In genomic region chr18:48023334-48024008, GRCh38 we compare ENCODE assay signal across 1 cellular context.
TF ChIP-seq lines count a peak whose summit lies in the region.

No MANE protein-coding gene starts in this region.

TF ChIP-seq in HEK293, 187 proteins besides CTCF, POLR2A, EP300 and RAD21 (continued from another document):
- no peak for TF ChIP-seq ZNF510 (tag by site-specific recombination; IDR thresholded peaks at IDR 0.05; ENCODE audit: insufficient replicate concordance)
- peak; percentile 76 for TF ChIP-seq ZNF24 (tag by site-specific recombination; IDR thresholded peaks at IDR 0.05)
- peak; percentile 82; the same call in 1 of the 2 replicates for TF ChIP-seq ZSCAN18 (tag by site-specific recombination; IDR thresholded peaks at IDR 0.05)
- no peak for TF ChIP-seq ZNF768 (tag by site-specific recombination; IDR thresholded peaks at IDR 0.05)
- TF ChIP-seq ZNF76 (tag by site-specific recombination; IDR thresholded peaks at IDR 0.05; ENCODE audit: borderline replicate concordance, low read depth): peak; percentile 31; the same call in 1 of the 2 replicates
- TF ChIP-seq TCF7L2 (IDR thresholded peaks at IDR 0.05; ENCODE audit: borderline replicate concordance, low read depth, low read length): no peak
- no peak for TF ChIP-seq MEIS1 (CRISPR knock-in tag; IDR thresholded peaks at IDR 0.05; ENCODE audit: borderline replicate concordance)
- TF ChIP-seq BCL6B (tag by site-specific recombination; IDR thresholded peaks at IDR 0.05): 0 out of 2 replicates have a peak, but pooled peaks have one; percentile 32
- no peak for TF ChIP-seq ZNF549 (tag by site-specific recombination; IDR thresholded peaks at IDR 0.05)
- TF ChIP-seq ZNF704 (tag by site-specific recombination; IDR thresholded peaks at IDR 0.05): no peak
- no peak for TF ChIP-seq ZNF132 (tag by site-specific recombination; IDR thresholded peaks at IDR 0.05; ENCODE audit: borderline replicate concordance)
- TF ChIP-seq ZNF362 (tag by site-specific recombination; IDR thresholded peaks at IDR 0.05): no peak
- TF ChIP-seq ZNF202 (tag by site-specific recombination; IDR thresholded peaks at IDR 0.05; ENCODE audit: borderline replicate concordance): no peak
- TF ChIP-seq, protein P1, sequence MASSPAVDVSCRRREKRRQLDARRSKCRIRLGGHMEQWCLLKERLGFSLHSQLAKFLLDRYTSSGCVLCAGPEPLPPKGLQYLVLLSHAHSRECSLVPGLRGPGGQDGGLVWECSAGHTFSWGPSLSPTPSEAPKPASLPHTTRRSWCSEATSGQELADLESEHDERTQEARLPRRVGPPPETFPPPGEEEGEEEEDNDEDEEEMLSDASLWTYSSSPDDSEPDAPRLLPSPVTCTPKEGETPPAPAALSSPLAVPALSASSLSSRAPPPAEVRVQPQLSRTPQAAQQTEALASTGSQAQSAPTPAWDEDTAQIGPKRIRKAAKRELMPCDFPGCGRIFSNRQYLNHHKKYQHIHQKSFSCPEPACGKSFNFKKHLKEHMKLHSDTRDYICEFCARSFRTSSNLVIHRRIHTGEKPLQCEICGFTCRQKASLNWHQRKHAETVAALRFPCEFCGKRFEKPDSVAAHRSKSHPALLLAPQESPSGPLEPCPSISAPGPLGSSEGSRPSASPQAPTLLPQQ (tag by site-specific recombination; IDR thresholded peaks at IDR 0.05): peak; percentile 93
- TF ChIP-seq ZSCAN16 (tag by site-specific recombination; IDR thresholded peaks at IDR 0.05): no peak
- no peak for TF ChIP-seq KLF7 (tag by site-specific recombination; IDR thresholded peaks at IDR 0.05; ENCODE audit: borderline replicate concordance)
- TF ChIP-seq GFI1B (tag by site-specific recombination; IDR thresholded peaks at IDR 0.05): no peak; the same call in 1 of the 2 replicates
- TF ChIP-seq WT1 (tag by site-specific recombination; IDR thresholded peaks at IDR 0.05): peak; percentile 36; the same call in 1 of the 2 replicates
- no peak for TF ChIP-seq ZBTB1 (tag by site-specific recombination; IDR thresholded peaks at IDR 0.05)
- no peak for TF ChIP-seq ZNF677 (tag by site-specific recombination; IDR thresholded peaks at IDR 0.05)
- peak; percentile 63 for TF ChIP-seq FEZF1 (tag by site-specific recombination; IDR thresholded peaks at IDR 0.05)
- TF ChIP-seq, protein P2, sequence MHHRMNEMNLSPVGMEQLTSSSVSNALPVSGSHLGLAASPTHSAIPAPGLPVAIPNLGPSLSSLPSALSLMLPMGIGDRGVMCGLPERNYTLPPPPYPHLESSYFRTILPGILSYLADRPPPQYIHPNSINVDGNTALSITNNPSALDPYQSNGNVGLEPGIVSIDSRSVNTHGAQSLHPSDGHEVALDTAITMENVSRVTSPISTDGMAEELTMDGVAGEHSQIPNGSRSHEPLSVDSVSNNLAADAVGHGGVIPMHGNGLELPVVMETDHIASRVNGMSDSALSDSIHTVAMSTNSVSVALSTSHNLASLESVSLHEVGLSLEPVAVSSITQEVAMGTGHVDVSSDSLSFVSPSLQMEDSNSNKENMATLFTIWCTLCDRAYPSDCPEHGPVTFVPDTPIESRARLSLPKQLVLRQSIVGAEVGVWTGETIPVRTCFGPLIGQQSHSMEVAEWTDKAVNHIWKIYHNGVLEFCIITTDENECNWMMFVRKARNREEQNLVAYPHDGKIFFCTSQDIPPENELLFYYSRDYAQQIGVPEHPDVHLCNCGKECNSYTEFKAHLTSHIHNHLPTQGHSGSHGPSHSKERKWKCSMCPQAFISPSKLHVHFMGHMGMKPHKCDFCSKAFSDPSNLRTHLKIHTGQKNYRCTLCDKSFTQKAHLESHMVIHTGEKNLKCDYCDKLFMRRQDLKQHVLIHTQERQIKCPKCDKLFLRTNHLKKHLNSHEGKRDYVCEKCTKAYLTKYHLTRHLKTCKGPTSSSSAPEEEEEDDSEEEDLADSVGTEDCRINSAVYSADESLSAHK (tag by site-specific recombination; IDR thresholded peaks at IDR 0.05): peak; percentile 100
- TF ChIP-seq ZNF843 (tag by site-specific recombination; IDR thresholded peaks at IDR 0.05): peak; percentile 35; the same call in 1 of the 2 replicates
- TF ChIP-seq ZNF175 (tag by site-specific recombination; IDR thresholded peaks at IDR 0.05): no peak
- no peak for TF ChIP-seq OSR2 (tag by site-specific recombination; IDR thresholded peaks at IDR 0.05)
- no peak for TF ChIP-seq ZNF146 (tag by site-specific recombination; IDR thresholded peaks at IDR 0.05)
- TF ChIP-seq ZNF433 (tag by site-specific recombination; IDR thresholded peaks at IDR 0.05; ENCODE audit: low read depth): no peak
- peak; percentile 78 for TF ChIP-seq ZSCAN30 (tag by site-specific recombination; IDR thresholded peaks at IDR 0.05)
- TF ChIP-seq, protein P3, sequence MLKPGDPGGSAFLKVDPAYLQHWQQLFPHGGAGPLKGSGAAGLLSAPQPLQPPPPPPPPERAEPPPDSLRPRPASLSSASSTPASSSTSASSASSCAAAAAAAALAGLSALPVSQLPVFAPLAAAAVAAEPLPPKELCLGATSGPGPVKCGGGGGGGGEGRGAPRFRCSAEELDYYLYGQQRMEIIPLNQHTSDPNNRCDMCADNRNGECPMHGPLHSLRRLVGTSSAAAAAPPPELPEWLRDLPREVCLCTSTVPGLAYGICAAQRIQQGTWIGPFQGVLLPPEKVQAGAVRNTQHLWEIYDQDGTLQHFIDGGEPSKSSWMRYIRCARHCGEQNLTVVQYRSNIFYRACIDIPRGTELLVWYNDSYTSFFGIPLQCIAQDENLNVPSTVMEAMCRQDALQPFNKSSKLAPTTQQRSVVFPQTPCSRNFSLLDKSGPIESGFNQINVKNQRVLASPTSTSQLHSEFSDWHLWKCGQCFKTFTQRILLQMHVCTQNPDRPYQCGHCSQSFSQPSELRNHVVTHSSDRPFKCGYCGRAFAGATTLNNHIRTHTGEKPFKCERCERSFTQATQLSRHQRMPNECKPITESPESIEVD (tag by site-specific recombination; IDR thresholded peaks at IDR 0.05): no peak
- TF ChIP-seq IKZF3 (tag by site-specific recombination; IDR thresholded peaks at IDR 0.05): peak; percentile 53; the same call in 1 of the 2 replicates
- TF ChIP-seq, protein P4, sequence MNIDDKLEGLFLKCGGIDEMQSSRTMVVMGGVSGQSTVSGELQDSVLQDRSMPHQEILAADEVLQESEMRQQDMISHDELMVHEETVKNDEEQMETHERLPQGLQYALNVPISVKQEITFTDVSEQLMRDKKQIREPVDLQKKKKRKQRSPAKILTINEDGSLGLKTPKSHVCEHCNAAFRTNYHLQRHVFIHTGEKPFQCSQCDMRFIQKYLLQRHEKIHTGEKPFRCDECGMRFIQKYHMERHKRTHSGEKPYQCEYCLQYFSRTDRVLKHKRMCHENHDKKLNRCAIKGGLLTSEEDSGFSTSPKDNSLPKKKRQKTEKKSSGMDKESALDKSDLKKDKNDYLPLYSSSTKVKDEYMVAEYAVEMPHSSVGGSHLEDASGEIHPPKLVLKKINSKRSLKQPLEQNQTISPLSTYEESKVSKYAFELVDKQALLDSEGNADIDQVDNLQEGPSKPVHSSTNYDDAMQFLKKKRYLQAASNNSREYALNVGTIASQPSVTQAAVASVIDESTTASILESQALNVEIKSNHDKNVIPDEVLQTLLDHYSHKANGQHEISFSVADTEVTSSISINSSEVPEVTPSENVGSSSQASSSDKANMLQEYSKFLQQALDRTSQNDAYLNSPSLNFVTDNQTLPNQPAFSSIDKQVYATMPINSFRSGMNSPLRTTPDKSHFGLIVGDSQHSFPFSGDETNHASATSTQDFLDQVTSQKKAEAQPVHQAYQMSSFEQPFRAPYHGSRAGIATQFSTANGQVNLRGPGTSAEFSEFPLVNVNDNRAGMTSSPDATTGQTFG (tag by site-specific recombination; IDR thresholded peaks at IDR 0.05; ENCODE audit: borderline replicate concordance): peak; percentile 75; the same call in 1 of the 2 replicates
- no peak for TF ChIP-seq ZNF449 (tag by site-specific recombination; IDR thresholded peaks at IDR 0.05)
